18 cellular contexts compared by ENCODE assay signal in the genomic region with DNA sequence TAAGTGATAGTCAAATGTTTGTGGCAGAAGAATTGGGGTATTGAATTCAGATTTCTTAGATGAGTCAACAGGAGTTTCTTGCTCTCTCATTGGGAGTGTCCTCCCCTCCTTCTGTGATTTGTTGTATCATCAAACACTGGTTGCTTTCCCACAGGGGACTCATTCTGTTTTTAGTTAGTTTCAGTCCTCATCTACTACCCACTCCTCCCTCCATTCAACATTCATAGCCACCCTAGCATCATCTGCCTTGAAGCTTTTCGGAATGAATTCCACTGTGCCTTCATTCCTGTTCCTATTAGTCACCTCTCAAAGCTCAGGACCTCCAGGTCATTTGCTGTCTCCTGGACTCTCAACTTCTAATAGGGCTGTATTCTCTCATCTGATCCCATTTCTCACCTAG. TPM values are rescaled to one million over a fixed set of nuclear protein-coding genes. Genes with fewer than 3 reads are reported as not detected.
A peak's percentile ranks its signal among the peaks of the same experiment; 100 is the strongest.
DNase-seq lines count a peak whose midpoint lies in the region; ATAC-seq and TF ChIP-seq lines count a peak whose summit lies in the region.
"Had no signal": no experiment of that assay in that cellular context is flagged by ENCODE, and none has a peak within 500 bp of the region (broad histone marks: within the 10 kb centered on the region; RNA-seq: fewer than 3 reads in every experiment).

No MANE protein-coding gene starts in this region.

- 0% methylated on average over 1 of the region's 1 CpG for WGBS in mammary epithelial cell (ENCODE audit: low coverage, missing lambda C conversion rate)

- CTCF ChIA-PET in mammary epithelial cell (lab: Charles Lee; ENCODE audit: low non-redundant PET) (no interaction called here), MCF 10A (lab: Yijun Ruan, JAX) (interaction anchor here (0.6 to 0.9 kb wide), 2 partner anchors 27 to 743 kb away, joined by 3 to 4 read pairs; no protein-coding TSS in a partner anchor)

- H3K27ac ChIP-seq in mammary epithelial cell (ENCODE audit: insufficient read depth, low read depth, low read length), result no peak overlapping the region
- H3K27ac ChIP-seq in epithelial cell of prostate, result peak overlapping the region; percentile 11
- H3K27ac ChIP-seq: parathyroid adenoma, upper lobe of right lung had no signal

- no peaks in the 10 kb centered on the region for H4K20me1 ChIP-seq in mammary epithelial cell (ENCODE audit: insufficient read depth, low read length)

- no peaks in the 10 kb centered on the region for H3K79me2 ChIP-seq in mammary epithelial cell (ENCODE audit: insufficient read depth, low read length)
- H3K79me2 ChIP-seq: parathyroid adenoma had no signal

- in situ Hi-C loops in mammary epithelial cell (cut with MboI; ENCODE audit: low sequenced_read_pairs in 2 of 2), result no loop called here

- H3K27me3 ChIP-seq in mammary epithelial cell (ENCODE audit: insufficient read depth, low read length) (no peaks in the 10 kb centered on the region), MG63 (no peaks in the 10 kb centered on the region)
- H3K27me3 ChIP-seq: upper lobe of right lung had no signal

- H3K36me3 Mint-ChIP-seq in MCF 10A (ENCODE audit: insufficient read depth, unreplicated experiment), result no peaks in the 10 kb centered on the region

- BruUV-seq in mammary epithelial cell (replicated peaks; lab: Mats Ljungman, UMichigan) (no TSS peak), MCF 10A (replicated peaks; lab: Mats Ljungman, UMichigan) (no TSS peak)

- intact Hi-C loops in mammary epithelial cell (cut with micrococcal nuclease) (no loop called here), MCF 10A (cut with micrococcal nuclease) (no loop called here)

- no peaks in the 10 kb centered on the region for H3K9me3 Mint-ChIP-seq in MCF 10A (ENCODE audit: unreplicated experiment)
- H3K9me3 Mint-ChIP-seq: GM23338 had no signal

- H3K4me1 Mint-ChIP-seq in MCF 10A (ENCODE audit: insufficient read depth, unreplicated experiment), result peaks cover 6% of the 10 kb centered on the region
- H3K4me1 Mint-ChIP-seq: GM23338 had no signal

- TF ChIP-seq CTCF in mammary epithelial cell (conservative IDR thresholded peaks at IDR 0.05 in 1 of 2, IDR thresholded peaks at IDR 0.05 in 1 of 2; ENCODE audit: extremely low read depth in 1 of 2, insufficient read depth in 1 of 2, low read depth in 1 of 2, low read length in 2 of 2) (no peak), MCF 10A (IDR thresholded peaks at IDR 0.05; ENCODE audit: unreplicated experiment) (no peak)

- DNase-seq in mammary epithelial cell (peak; percentile 67), MCF 10A (ENCODE audit: unreplicated experiment) (no peak), epithelial cell of prostate (ENCODE audit: low read depth, low spot score) (no peak), stromal cell of bone marrow (ENCODE audit: low read depth) (peak; percentile 2), MG63 (no peak)
- DNase-seq: ACHN; activated CD4-positive, alpha-beta T cell treated with anti-CD3 and anti-CD28 coated beads for 1 hour; activated T-cell treated with anti-CD3 and anti-CD28 coated beads, Interleukin-2, amount 50 U/mL, for 48 hours; IMR-90; NCI-H1436; NCI-H510A treated with DMSO at 0.1 percent for 48 hours; T-helper 1 cell; upper lobe of right lung had no signal

- H3K9me3 ChIP-seq in mammary epithelial cell (replicated peaks; ENCODE audit: insufficient read depth, low read length) (no peaks in the 10 kb centered on the region), MG63 (no peaks in the 10 kb centered on the region)
- H3K9me3 ChIP-seq: upper lobe of right lung had no signal

- no peaks in the 10 kb centered on the region for H3K27me3 Mint-ChIP-seq in MCF 10A (ENCODE audit: insufficient read depth, unreplicated experiment)

- H3K36me3 ChIP-seq in mammary epithelial cell (ENCODE audit: insufficient read depth, low read length) (no peaks in the 10 kb centered on the region), MG63 (no peaks in the 10 kb centered on the region)
- H3K36me3 ChIP-seq: upper lobe of right lung had no signal

- dilution Hi-C loops in mammary epithelial cell (cut with HindIII; ENCODE audit: low sequenced_read_pairs), result no loop called here

- H3K9ac ChIP-seq in mammary epithelial cell (ENCODE audit: insufficient read depth, low read length), result no peak overlapping the region
- H3K9ac ChIP-seq: parathyroid adenoma had no signal

- no peak overlapping the region for H3K4me3 Mint-ChIP-seq in MCF 10A (ENCODE audit: unreplicated experiment)
- H3K4me3 Mint-ChIP-seq: GM23338 had no signal

- no peak overlapping the region for H3K4me3 ChIP-seq in mammary epithelial cell (replicated peaks in 1 of 3; ENCODE audit: insufficient read depth in 1 of 3, low read depth in 2 of 3, low read length in 3 of 3)
- no peak overlapping the region for H3K4me3 ChIP-seq in MG63
- H3K4me3 ChIP-seq: GM23338, upper lobe of right lung had no signal

- no peak overlapping the region for H3K4me2 ChIP-seq in mammary epithelial cell (ENCODE audit: insufficient read depth, low read depth, low read length)
- H3K4me2 ChIP-seq: GM23338 had no signal

- POLR2A ChIA-PET in MCF 10A (lab: Yijun Ruan, JAX), result interaction anchor here (0.6 to 0.7 kb wide), 2 partner anchors 29 to 120 kb away, joined by 3 to 4 read pairs; no protein-coding TSS in a partner anchor

- ATAC-seq in HG02885 (IDR thresholded peaks at IDR 0.05; ENCODE audit: poor library complexity, unreplicated experiment) (peak; percentile 63), GM18867 (IDR thresholded peaks at IDR 0.05; ENCODE audit: unreplicated experiment) (no peak), HG02970 (IDR thresholded peaks at IDR 0.05; ENCODE audit: low FRiP score, unreplicated experiment) (no peak)
- ATAC-seq: GM23338, upper lobe of right lung had no signal

- no peaks in the 10 kb centered on the region for H3K4me1 ChIP-seq in mammary epithelial cell (ENCODE audit: insufficient read depth, low read length)
- H3K4me1 ChIP-seq: parathyroid adenoma, upper lobe of right lung had no signal

- H3K27ac Mint-ChIP-seq in MCF 10A (ENCODE audit: low read depth, unreplicated experiment), result no peak overlapping the region
- H3K27ac Mint-ChIP-seq: GM23338 had no signal

- H2AFZ ChIP-seq in mammary epithelial cell (ENCODE audit: low read depth, low read length), result peak overlapping the region; percentile 40
- H2AFZ ChIP-seq: GM23338, parathyroid adenoma had no signal

RNA-seq across cellular contexts. Expression of a gene that starts 31.5 kb away (rescaled TPM):
- total RNA-seq in mammary epithelial cell (10 to 100 TPM; 55.8 to 87.7 TPM), MCF 10A (2022) (77.7 and 80.9 TPM in 2 replicates)
- 74.9 TPM for polyA plus RNA-seq in mammary epithelial cell
- 53.4 TPM for polyA minus RNA-seq in mammary epithelial cell
- total RNA-seq in MG63 (2014; rRNA removed; shearing (Covaris generic); ENCODE audit: low replicate concordance), result 0.46 TPM in 1 of 2 replicates, not detected in the other

Comparison
In these comparisons a context has a peak if more than half of its experiments do, and no peak if none do; other contexts are left out.
1. DNase-seq: peak in mammary epithelial cell (single experiment) and stromal cell of bone marrow (single experiment); none in MCF 10A (single experiment), epithelial cell of prostate (single experiment) and MG63 (single experiment).
2. RNA of a gene that starts 31.5 kb away (total RNA-seq): 55.8 to 87.7 TPM in mammary epithelial cell and 77.7 to 80.9 TPM in MCF 10A; 0.46 TPM in MG63; every median in the first group is over 10 times any median in the second.